10 cellular contexts compared by ENCODE assay signal in genomic region chr11:48488493-48488892, GRCh38. TPM values are rescaled to one million over a fixed set of nuclear protein-coding genes. Genes with fewer than 3 reads are reported as not detected.
"Had no signal": no experiment of that assay in that cellular context is flagged by ENCODE, and none has a peak within 500 bp of the region (broad histone marks: within the 10 kb centered on the region; RNA-seq: fewer than 3 reads in every experiment).

A gene with protein sequence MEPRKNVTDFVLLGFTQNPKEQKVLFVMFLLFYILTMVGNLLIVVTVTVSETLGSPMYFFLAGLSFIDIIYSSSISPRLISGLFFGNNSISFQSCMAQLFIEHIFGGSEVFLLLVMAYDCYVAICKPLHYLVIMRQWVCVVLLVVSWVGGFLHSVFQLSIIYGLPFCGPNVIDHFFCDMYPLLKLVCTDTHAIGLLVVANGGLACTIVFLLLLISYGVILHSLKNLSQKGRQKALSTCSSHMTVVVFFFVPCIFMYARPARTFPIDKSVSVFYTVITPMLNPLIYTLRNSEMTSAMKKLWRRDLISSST (plus strand): TSS chr11:48488793. CDS start chr11:48488793, 0 bp downstream.

RNA-seq across cellular contexts. Expression of the gene that starts here (rescaled TPM):
- polyA plus RNA-seq: naive thymus-derived CD4-positive, alpha-beta T cell; naive thymus-derived CD8-positive, alpha-beta T cell; neural cell; ovary; pancreas; psoas muscle; right cardiac atrium; sigmoid colon; smooth muscle cell; spleen had no signal
